In the genomic region with DNA sequence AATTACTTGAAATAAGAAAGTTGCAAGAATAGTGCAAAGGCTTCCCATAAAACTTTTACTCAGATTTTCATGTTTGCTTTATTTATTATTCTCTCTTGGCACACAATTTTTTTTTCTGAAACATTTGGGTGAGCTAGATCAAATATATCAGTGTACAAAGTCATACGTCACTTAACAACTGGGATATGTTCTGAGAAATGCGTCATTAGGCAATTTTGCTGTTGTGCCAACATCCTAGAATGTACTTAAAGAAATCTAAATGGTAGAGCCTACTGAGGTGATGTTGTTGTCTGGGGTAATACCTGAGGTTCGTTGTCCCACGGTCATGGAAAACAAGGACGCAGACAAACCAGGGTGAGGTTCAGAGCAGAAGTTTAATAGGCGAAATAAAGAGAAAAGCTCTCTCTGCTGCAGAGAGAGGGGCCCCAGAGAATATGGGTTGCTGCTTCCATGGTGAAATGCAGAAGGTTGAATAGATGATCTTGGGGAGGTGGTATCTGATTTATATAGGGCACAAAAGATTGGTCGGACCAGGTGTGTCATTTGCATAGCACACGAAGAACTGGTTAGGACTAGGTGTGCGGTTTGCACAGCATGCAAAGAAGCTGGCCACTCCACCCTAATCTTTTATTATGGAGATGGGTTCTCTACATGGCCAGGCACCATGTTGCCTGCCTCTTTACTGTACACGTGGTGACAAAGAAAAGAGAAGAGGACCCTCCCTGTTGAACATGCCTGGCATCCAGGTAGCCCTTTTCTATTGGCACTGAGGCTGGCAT, we compare ENCODE assay signal across 17 cellular contexts. TPM values are rescaled to one million over a fixed set of nuclear protein-coding genes. Genes with fewer than 3 reads are reported as not detected.
DNase-seq lines count a peak whose midpoint lies in the region; ATAC-seq, FAIRE-seq and TF ChIP-seq lines count a peak whose summit lies in the region.
"Had no signal": no experiment of that assay in that cellular context is flagged by ENCODE, and none has a peak within 500 bp of the region (broad histone marks: within the 10 kb centered on the region; RNA-seq: fewer than 3 reads in every experiment).

No MANE protein-coding gene starts in this region.

- H3F3A ChIP-seq in SU-DHL-6 (ENCODE audit: insufficient read depth), result peaks cover 35% of the 10 kb centered on the region

- no peak for TF ChIP-seq POLR2A in GM12891 (IDR thresholded peaks at IDR 0.05; ENCODE audit: low read depth, low read length)
- no peak for TF ChIP-seq POLR2A in H54 (IDR thresholded peaks at IDR 0.05; ENCODE audit: low read depth, low read length)

- FAIRE-seq in GM12891 (lab: Jason Lieb, UNC) (no peak), H54 (lab: Jason Lieb, UNC) (no peak)

- peak overlapping the region in 1 of 2 experiments; percentile 71 for H3K4ac ChIP-seq in mesenchymal stem cell (ENCODE audit: low read depth in 1 of 2, low read length in 2 of 2)

- H3K14ac ChIP-seq in mesenchymal stem cell (ENCODE audit: low read length in 2 of 2), result no peak overlapping the region

- TF ChIP-seq CTCF in SU-DHL-6 (IDR thresholded peaks at IDR 0.05; ENCODE audit: insufficient read depth, low read length, poor library complexity, severe bottlenecking) (no peak), GM10266 (IDR thresholded peaks at IDR 0.05; ENCODE audit: control insufficient read depth, insufficient read depth, low read depth, missing control alignments) (no peak)

- no peaks in the 10 kb centered on the region for H3K4me1 ChIP-seq in mesenchymal stem cell (ENCODE audit: control insufficient read depth, insufficient read depth, low read depth, low read length)
- H3K4me1 ChIP-seq: adrenal gland, prostate gland had no signal

- H3K4me2 ChIP-seq in SU-DHL-6 (ENCODE audit: low read depth, low read length, poor library complexity, severe bottlenecking) (peak overlapping the region; percentile 58), mesenchymal stem cell (ENCODE audit: low read length, poor library complexity, severe bottlenecking) (no peak overlapping the region)

- no peak overlapping the region for H2BK5ac ChIP-seq in mesenchymal stem cell (ENCODE audit: low read depth, low read length, poor library complexity, severe bottlenecking)

- DNase-seq in GM12891 (ENCODE audit: insufficient read length, low spot score) (no peak), mesenchymal stem cell (no peak), GM10266 (ENCODE audit: extremely low spot score) (no peak), H54 (ENCODE audit: insufficient read length, low spot score) (no peak), NCI-H524 treated with DMSO at 0.1 percent for 48 hours (lab: John Stamatoyannopoulos, UW) (no peak)
- DNase-seq: activated CD4-positive, alpha-beta T cell treated with anti-CD3 and anti-CD28 coated beads, Interleukin-2, amount 50 U/mL, for 48 hours; DMS79 treated with DMSO at 0.1 percent for 48 hours; heart left ventricle; NCI-H1930; NCI-H748 treated with DMSO at 0.1 percent for 48 hours; Right ventricle myocardium superior had no signal

- no peaks in the 10 kb centered on the region for H4K20me1 ChIP-seq in SU-DHL-6 (ENCODE audit: low read depth, low read length)

- H3K79me1 ChIP-seq in mesenchymal stem cell (replicated peaks; ENCODE audit: low read length, poor library complexity, severe bottlenecking), result no peaks in the 10 kb centered on the region

- H3K4me3 ChIP-seq in SU-DHL-6 (ENCODE audit: insufficient read depth, low read length, poor library complexity, severe bottlenecking) (peak overlapping the region; percentile 29), mesenchymal stem cell (ENCODE audit: insufficient read depth in 1 of 2, low read depth in 1 of 2, low read length in 2 of 2) (no peak overlapping the region)
- H3K4me3 ChIP-seq: adrenal gland, heart left ventricle, prostate gland had no signal

- H3K23ac ChIP-seq in mesenchymal stem cell (ENCODE audit: low read length in 2 of 2), result no peak overlapping the region

- no peak overlapping the region for H2AK5ac ChIP-seq in mesenchymal stem cell (ENCODE audit: low read length, severe bottlenecking)

- H2BK12ac ChIP-seq in mesenchymal stem cell (ENCODE audit: low read length in 2 of 2), result peak overlapping the region; percentile 6 to 87

- H3K18ac ChIP-seq in mesenchymal stem cell (ENCODE audit: low read depth in 1 of 2, low read length in 2 of 2), result peak overlapping the region in 1 of 2 experiments; percentile 60

- H4K8ac ChIP-seq in mesenchymal stem cell (ENCODE audit: low read length), result peak overlapping the region; percentile 37

- H3K9ac ChIP-seq in SU-DHL-6 (ENCODE audit: low read length) (peak overlapping the region; percentile 15), mesenchymal stem cell (ENCODE audit: low read length) (no peak overlapping the region)

- H2BK15ac ChIP-seq in mesenchymal stem cell (ENCODE audit: low read depth, poor library complexity, severe bottlenecking), result no peak overlapping the region

- H3K36me3 ChIP-seq in SU-DHL-6 (ENCODE audit: low read length) (peaks cover 8% of the 10 kb centered on the region), mesenchymal stem cell (ENCODE audit: control insufficient read depth in 1 of 2, insufficient read depth in 2 of 2, low read depth in 1 of 2, low read length in 2 of 2) (no peaks in the 10 kb centered on the region)
- H3K36me3 ChIP-seq: adrenal gland, heart left ventricle, prostate gland had no signal

- peak overlapping the region; percentile 89 for H3K27ac ChIP-seq in SU-DHL-6 (ENCODE audit: low read depth, low read length)
- H3K27ac ChIP-seq in mesenchymal stem cell (ENCODE audit: low read length, poor library complexity, severe bottlenecking), result peak overlapping the region; percentile 25
- H3K27ac ChIP-seq: adrenal gland, heart left ventricle, HL-60, prostate gland had no signal

- peak overlapping the region; percentile 36 for H4K91ac ChIP-seq in mesenchymal stem cell (ENCODE audit: low read length)

- H3K9me2 ChIP-seq in SU-DHL-6 (replicated peaks; ENCODE audit: insufficient read depth, low read length), result no peaks in the 10 kb centered on the region

- H2BK120ac ChIP-seq in mesenchymal stem cell (ENCODE audit: low read depth, low read length), result peak overlapping the region; percentile 57

- 82% methylated on average over 10 of the region's 10 CpGs for WGBS in mesenchymal stem cell

- H3K27me3 ChIP-seq in SU-DHL-6 (ENCODE audit: low read length) (no peaks in the 10 kb centered on the region), mesenchymal stem cell (ENCODE audit: control insufficient read depth in 1 of 2, insufficient read depth in 1 of 2, low read length in 2 of 2) (no peaks in the 10 kb centered on the region)
- H3K27me3 ChIP-seq: adrenal gland, heart left ventricle had no signal

- ATAC-seq in HG02623 (IDR thresholded peaks at IDR 0.05; ENCODE audit: unreplicated experiment) (peak; percentile 33), HG02884 (IDR thresholded peaks at IDR 0.05; ENCODE audit: unreplicated experiment) (no peak)

- no peaks in the 10 kb centered on the region for H3K79me2 ChIP-seq in SU-DHL-6 (ENCODE audit: insufficient read depth, low read length)

- H3K9me3 ChIP-seq in SU-DHL-6 (ENCODE audit: insufficient read depth, low read length), result peaks cover 5% of the 10 kb centered on the region; the same call in 1 of the 2 replicates
- H3K9me3 ChIP-seq in mesenchymal stem cell (ENCODE audit: control insufficient read depth, low read length), result no peaks in the 10 kb centered on the region
- H3K9me3 ChIP-seq: prostate gland had no signal

- peak overlapping the region; percentile 45 for H2AFZ ChIP-seq in SU-DHL-6 (ENCODE audit: low read depth, low read length, severe bottlenecking)
- H2AFZ ChIP-seq in mesenchymal stem cell (ENCODE audit: low read depth, low read length), result no peak overlapping the region

TF ChIP-seq in GM12891, 5 proteins besides CTCF, POLR2A, EP300 and RAD21:
- TF ChIP-seq POU2F2 (IDR thresholded peaks at IDR 0.05; ENCODE audit: low read depth, low read length) (0 out of 2 replicates have a peak, but pooled peaks have one; percentile 48), POLR2AphosphoS5 (IDR thresholded peaks at IDR 0.05; ENCODE audit: low read depth, low read length) (no peak)

RNA-seq across cellular contexts. Expression of a gene that starts 8.8 kb away (rescaled TPM):
- 1.8 TPM for polyA plus RNA-seq in GM12891 (2012; ENCODE audit: low read depth, missing spikeins)
- 8.9 TPM for polyA plus RNA-seq in mesenchymal stem cell (2013, experiment 1 of 2)
- polyA plus RNA-seq in mesenchymal stem cell (2013, experiment 2 of 2), result 6.8 TPM
